15 cellular contexts compared by ENCODE assay signal in genomic region chr13:79379274-79379673, GRCh38. TPM values are rescaled to one million over a fixed set of nuclear protein-coding genes. Genes with fewer than 3 reads are reported as not detected.
A peak's percentile ranks its signal among the peaks of the same experiment; 100 is the strongest.
DNase-seq lines count a peak whose midpoint lies in the region; ATAC-seq and TF ChIP-seq lines count a peak whose summit lies in the region.
"Had no signal": no experiment of that assay in that cellular context is flagged by ENCODE, and none has a peak within 500 bp of the region (broad histone marks: within the 10 kb centered on the region; RNA-seq: fewer than 3 reads in every experiment).

No MANE protein-coding gene starts in this region.

- no peak overlapping the region for H2AFZ ChIP-seq in fibroblast of lung (ENCODE audit: low read length)

- no peaks in the 10 kb centered on the region for H3K27me3 ChIP-seq in CD4-positive, CD25-positive, alpha-beta regulatory T cell (ENCODE audit: control insufficient read depth, insufficient read depth, low read length)
- no peaks in the 10 kb centered on the region for H3K27me3 ChIP-seq in fibroblast of lung (ENCODE audit: control insufficient read depth, insufficient read depth, low read length)
- no peaks in the 10 kb centered on the region for H3K27me3 ChIP-seq in transverse colon
- H3K27me3 ChIP-seq: BLaER1 treated with 17β-estradiol and CSF1 and Interleukin-3, amounts not matched to agents 10 nM and 100 nM had no signal

- no peak overlapping the region for H3K9ac ChIP-seq in fibroblast of lung (ENCODE audit: insufficient read depth, low read length)
- H3K9ac ChIP-seq: BLaER1 treated with 17β-estradiol and CSF1 and Interleukin-3, amounts not matched to agents 10 nM and 100 nM had no signal

- no peaks in the 10 kb centered on the region for H4K20me1 ChIP-seq in fibroblast of lung (ENCODE audit: control insufficient read depth, extremely low read depth, insufficient read depth, low read length)

- H3K27me3 Mint-ChIP-seq in activated T-cell treated with anti-CD3 and anti-CD28 coated beads, Interleukin-2, amount 50 U/mL, for 72 hours (ENCODE audit: low read depth) = no peaks in the 10 kb centered on the region
- no peaks in the 10 kb centered on the region for H3K27me3 Mint-ChIP-seq in CD4-positive, CD25-positive, alpha-beta regulatory T cell
- H3K27me3 Mint-ChIP-seq: CD4-positive, alpha-beta memory T cell had no signal

- no peak for TF ChIP-seq CTCF in HEK293 (tag by site-specific recombination; IDR thresholded peaks at IDR 0.05)
- TF ChIP-seq CTCF in fibroblast of lung (conservative IDR thresholded peaks at IDR 0.05 in 1 of 2, IDR thresholded peaks at IDR 0.05 in 1 of 2; ENCODE audit: low read depth in 1 of 2, low read length in 2 of 2) = no peak
- no peak for TF ChIP-seq CTCF in transverse colon (IDR thresholded peaks at IDR 0.05)

- peak overlapping the region; percentile 73 for H3K27ac Mint-ChIP-seq in activated T-cell treated with anti-CD3 and anti-CD28 coated beads, Interleukin-2, amount 50 U/mL, for 72 hours
- peak overlapping the region in 1 of 3 donors; percentile 1 for H3K27ac Mint-ChIP-seq in CD4-positive, CD25-positive, alpha-beta regulatory T cell

- intact Hi-C loops in transverse colon (cut with DNase I; ENCODE audit: low total_unique reads) = no loop called here

- H3K4me2 ChIP-seq in fibroblast of lung (ENCODE audit: extremely low read depth, insufficient read depth, low read length) = no peak overlapping the region
- H3K4me2 ChIP-seq: BLaER1 treated with 17β-estradiol and CSF1 and Interleukin-3, amounts not matched to agents 10 nM and 100 nM had no signal

- H3K79me2 ChIP-seq in fibroblast of lung (ENCODE audit: control insufficient read depth, insufficient read depth, low read length) = peaks cover 34% of the 10 kb centered on the region

- no peak for TF ChIP-seq POLR2A in transverse colon (IDR thresholded peaks at IDR 0.05)

- peaks cover 3 to 15% of the 10 kb centered on the region in 2 donors for H3K36me3 Mint-ChIP-seq in activated T-cell treated with anti-CD3 and anti-CD28 coated beads, Interleukin-2, amount 50 U/mL, for 72 hours (ENCODE audit: insufficient read depth in 2 of 2)
- H3K36me3 Mint-ChIP-seq in CD4-positive, CD25-positive, alpha-beta regulatory T cell = peaks cover 13% of the 10 kb centered on the region

- TF ChIP-seq EP300 in transverse colon (IDR thresholded peaks at IDR 0.05; ENCODE audit: low read depth) = no peak

- 92 to 93% methylated on average over 3 to 5 of the region's 5 CpGs for WGBS in transverse colon (ENCODE audit: low coverage in 1 of 2), 2 donors

- no peak overlapping the region for H3K4me3 ChIP-seq in CD4-positive, CD25-positive, alpha-beta regulatory T cell (ENCODE audit: low read depth, low read length)
- no peak overlapping the region for H3K4me3 ChIP-seq in HEK293 (ENCODE audit: low read depth, low read length)
- no peak overlapping the region for H3K4me3 ChIP-seq in fibroblast of lung (replicated peaks in 1 of 4; ENCODE audit: control extremely low read depth in 1 of 4, insufficient read depth in 1 of 4, low read depth in 3 of 4, low read length in 4 of 4)
- H3K4me3 ChIP-seq in transverse colon = no peak overlapping the region
- H3K4me3 ChIP-seq: BLaER1 treated with 17β-estradiol and CSF1 and Interleukin-3, amounts not matched to agents 10 nM and 100 nM had no signal

- H3K9me3 Mint-ChIP-seq in activated T-cell treated with anti-CD3 and anti-CD28 coated beads, Interleukin-2, amount 50 U/mL, for 72 hours = no peaks in the 10 kb centered on the region
- no peaks in the 10 kb centered on the region for H3K9me3 Mint-ChIP-seq in CD4-positive, CD25-positive, alpha-beta regulatory T cell
- H3K9me3 Mint-ChIP-seq: CD4-positive, alpha-beta memory T cell; H9 had no signal

- H3K4me1 Mint-ChIP-seq in activated T-cell treated with anti-CD3 and anti-CD28 coated beads, Interleukin-2, amount 50 U/mL, for 72 hours (ENCODE audit: low read depth) = peaks cover 49% of the 10 kb centered on the region
- H3K4me1 Mint-ChIP-seq in CD4-positive, CD25-positive, alpha-beta regulatory T cell = peaks cover 46 to 59% (median 50%) of the 10 kb centered on the region in 4 donors

- in situ Hi-C loops in transverse colon (cut with MboI; ENCODE audit: low pct_ligation_motif_present in 1 of 4, low pct_unique_long_range_greater_than_20kb in 1 of 4, low sequenced_read_pairs in 3 of 4) = no loop called here

- no peak for DNase-seq in activated T-cell treated with anti-CD3 and anti-CD28 coated beads, Interleukin-2, amount 50 U/mL, for 72 hours
- no peak for DNase-seq in activated T-cell treated with anti-CD3 and anti-CD28 coated beads, Interleukin-2, amount 50 U/mL, for 48 hours
- DNase-seq in CD4-positive, CD25-positive, alpha-beta regulatory T cell = no peak
- DNase-seq in fibroblast of lung (ENCODE audit: low read depth in 2 of 2) (no peak), SHP77 (lab: John Stamatoyannopoulos, UW) (no peak), AG20443 (ENCODE audit: low spot score) (no peak), transverse colon (no peak)
- DNase-seq: 8988T; CD4-positive, alpha-beta memory T cell; DMS79; GDM1; GOT3; H9 had no signal

- CTCF ChIA-PET in HEK293 (lab: Yijun Ruan, JAX) = interaction anchor here (0.6 to 3.6 kb wide), 3 partner anchors 9 to 353 kb away, joined by 3 to 16 read pairs (median 3); no protein-coding TSS in a partner anchor

- H3K27ac ChIP-seq in CD4-positive, CD25-positive, alpha-beta regulatory T cell (ENCODE audit: insufficient read depth, low read length, poor library complexity, severe bottlenecking) = peak overlapping the region; percentile 33
- H3K27ac ChIP-seq in HEK293 (ENCODE audit: extremely low read depth, low read depth, low read length) (no peak overlapping the region), fibroblast of lung (ENCODE audit: insufficient read depth, low read length) (peak overlapping the region; percentile 23), transverse colon (no peak overlapping the region)
- H3K27ac ChIP-seq: BLaER1 treated with 17β-estradiol and CSF1 and Interleukin-3, amounts not matched to agents 10 nM and 100 nM had no signal

- POLR2A ChIA-PET in HEK293 (lab: Yijun Ruan, JAX) = no interaction called here

- H3K4me3 Mint-ChIP-seq in activated T-cell treated with anti-CD3 and anti-CD28 coated beads, Interleukin-2, amount 50 U/mL, for 72 hours = no peak overlapping the region
- no peak overlapping the region for H3K4me3 Mint-ChIP-seq in CD4-positive, CD25-positive, alpha-beta regulatory T cell
- H3K4me3 Mint-ChIP-seq: CD4-positive, alpha-beta memory T cell; H9 had no signal

- no peaks in the 10 kb centered on the region for H3K9me3 ChIP-seq in CD4-positive, CD25-positive, alpha-beta regulatory T cell (ENCODE audit: control insufficient read depth in 2 of 2, low read length in 2 of 2)
- H3K9me3 ChIP-seq in HEK293 (ENCODE audit: control insufficient read depth, insufficient read depth, low read depth, low read length) (no peaks in the 10 kb centered on the region), fibroblast of lung (ENCODE audit: control insufficient read depth, insufficient read depth, low read depth, low read length) (no peaks in the 10 kb centered on the region), transverse colon (no peaks in the 10 kb centered on the region)

- peaks cover 36% of the 10 kb centered on the region for H3K36me3 ChIP-seq in CD4-positive, CD25-positive, alpha-beta regulatory T cell (ENCODE audit: control insufficient read depth, insufficient read depth, low read length)
- H3K36me3 ChIP-seq in HEK293 (ENCODE audit: control insufficient read depth in 2 of 2, insufficient read depth in 1 of 2, low read length in 2 of 2) = peaks cover 0 to 42% of the 10 kb centered on the region in 2 experiments; a peak in 2 of 3 replicates
- peaks cover 4% of the 10 kb centered on the region for H3K36me3 ChIP-seq in fibroblast of lung (ENCODE audit: control insufficient read depth, insufficient read depth, low read length)
- H3K36me3 ChIP-seq in transverse colon = peaks cover 0 to 35% (median 12%) of the 10 kb centered on the region in 4 donors

- H3K4me1 ChIP-seq in CD4-positive, CD25-positive, alpha-beta regulatory T cell (ENCODE audit: control insufficient read depth, insufficient read depth, low read length, poor library complexity, severe bottlenecking) = peaks cover 24% of the 10 kb centered on the region
- H3K4me1 ChIP-seq in HEK293 (ENCODE audit: control insufficient read depth, insufficient read depth, low read length) = no peaks in the 10 kb centered on the region
- H3K4me1 ChIP-seq in fibroblast of lung (ENCODE audit: control insufficient read depth, extremely low read depth, insufficient read depth, low read length) = no peaks in the 10 kb centered on the region
- peaks cover 7 to 43% (median 22%) of the 10 kb centered on the region in 4 donors for H3K4me1 ChIP-seq in transverse colon

- ATAC-seq in activated T-cell treated with anti-CD3 and anti-CD28 coated beads, Interleukin-2, amount 50 U/mL, for 72 hours (replicated peaks in 1 of 2) = no peak
- ATAC-seq in CD4-positive, CD25-positive, alpha-beta regulatory T cell (ENCODE audit: low read depth in 2 of 2) = no peak

TF ChIP-seq in HEK293, 187 proteins besides CTCF, POLR2A, EP300 and RAD21:
- no peak for TF ChIP-seq ZNF529 (tag by site-specific recombination; IDR thresholded peaks at IDR 0.05; ENCODE audit: insufficient replicate concordance)
- no peak for TF ChIP-seq ZNF626 (tag by site-specific recombination; IDR thresholded peaks at IDR 0.05)
- TF ChIP-seq ZNF362 (tag by site-specific recombination; IDR thresholded peaks at IDR 0.05) = peak; percentile 68; the same call in 1 of the 2 replicates

RNA-seq across cellular contexts. Expression of gene RBM26, which starts 26.8 kb away (rescaled TPM):
- 10 to 100 TPM; 62.5 to 69.2 TPM for total RNA-seq in activated T-cell treated with anti-CD3 and anti-CD28 coated beads, Interleukin-2, amount 50 U/mL, for 72 hours
- total RNA-seq in CD4-positive, CD25-positive, alpha-beta regulatory T cell = 86.4 TPM
- polyA plus RNA-seq in CD4-positive, CD25-positive, alpha-beta regulatory T cell = 10 to 100 TPM; 10.6 to 17.6 (median 14.3) TPM
- total RNA-seq in fibroblast of lung (15.9 and 20.3 TPM in 2 replicates), transverse colon (10 to 100 TPM; 13.9 to 52.7 (median 45.1) TPM)
- 19.9 and 23.4 TPM in 2 replicates for polyA plus RNA-seq in fibroblast of lung
- 15.0 and 17.6 TPM in 2 replicates for polyA plus RNA-seq in fibroblast of lung (2012)
- 2.8 and 5.4 TPM in 2 replicates for polyA minus RNA-seq in fibroblast of lung (ENCODE audit: low replicate concordance)

Comparison
In these comparisons a context has a peak if more than half of its experiments do, and no peak if none do; other contexts are left out.
1. H3K27ac ChIP-seq: peak in CD4-positive, CD25-positive, alpha-beta regulatory T cell (single experiment) and fibroblast of lung (single experiment); none in HEK293 (single experiment) and transverse colon (0 of 4).